ENCODE assay signal across 8 cellular contexts in genomic region chr15:88546248-88547129, GRCh38. TPM values are rescaled to one million over a fixed set of nuclear protein-coding genes. Genes with fewer than 3 reads are reported as not detected.
A peak's percentile ranks its signal among the peaks of the same experiment; 100 is the strongest.
DNase-seq lines count a peak whose midpoint lies in the region.

TSS of gene DET1 (minus strand) at chr15:88546681. CDS start at chr15:88531705, 14,976 bp downstream.

- H2AFZ ChIP-seq in neuron (ENCODE audit: low read depth, low read length): peak within 1 kb of the TSS; percentile 86

- H3K9me3 ChIP-seq in MG63: no peaks in the 10 kb centered on the region
- no peaks in the 10 kb centered on the region for H3K9me3 ChIP-seq in neuron (ENCODE audit: low read length)

- DNase-seq in GM03348 (ENCODE audit: low spot score): peak; percentile 96
- peak; percentile 97 for DNase-seq in HCEC 1CT
- peak; percentile 98 for DNase-seq in MG63
- peak; percentile 99 for DNase-seq in SHP77 (lab: John Stamatoyannopoulos, UW)
- peak; percentile 93 for DNase-seq in activated gamma-delta T cell treated with Interleukin-2 at 50 U/mL for 16 hours
- DNase-seq in foreskin melanocyte: peak; percentile 89
- peak; percentile 91 for DNase-seq in stromal cell of bone marrow (ENCODE audit: low read depth)

- no peaks in the 10 kb centered on the region for H3K36me3 ChIP-seq in MG63
- peaks cover 12% of the 10 kb centered on the region for H3K36me3 ChIP-seq in neuron (ENCODE audit: insufficient read depth, low read length)

- no peaks in the 10 kb centered on the region for H3K4me1 ChIP-seq in neuron (ENCODE audit: insufficient read depth, low read length)

- H3K27me3 ChIP-seq in MG63 (no peaks in the 10 kb centered on the region), neuron (ENCODE audit: insufficient read depth, low read length) (no peaks in the 10 kb centered on the region)

- H3K4me3 ChIP-seq in MG63 (peak within 1 kb of the TSS; percentile 90), neuron (ENCODE audit: low read length) (peak within 1 kb of the TSS; percentile 94)

RNA-seq across cellular contexts. Expression of gene DET1, which starts in this region (rescaled TPM):
- total RNA-seq in MG63 (2014; rRNA removed; shearing (Covaris generic); ENCODE audit: low replicate concordance): 2.0 and 4.0 TPM in 2 replicates

Comparison
In these comparisons a context has a peak if more than half of its experiments do, and no peak if none do; other contexts are left out.
1. Peak in every context shown above with its lines: DNase-seq and H3K4me3 ChIP-seq.